Comparison of ENCODE assay signal across 8 cellular contexts in genomic region chr19:7926021-7926726, GRCh38. TPM values are rescaled to one million over a fixed set of nuclear protein-coding genes. Genes with fewer than 3 reads are reported as not detected.
DNase-seq lines count a peak whose midpoint lies in the region; ATAC-seq, FAIRE-seq and TF ChIP-seq lines count a peak whose summit lies in the region.

Gene CTXN1 (minus strand): TSS chr19:7926135. CDS start chr19:7925538, 597 bp downstream.

- H3K79me2 ChIP-seq in HepG2 (ENCODE audit: insufficient read depth, low read length) = no peaks in the 10 kb centered on the region

- WGBS in HepG2 (ENCODE audit: low lambda C conversion rate) = 89% methylated on average over 13 of the region's 65 CpGs

- in situ Hi-C loops in HepG2 (cut with HindIII; ENCODE audit: extremely low pct_ligation_motif_present, low pct_unique_long_range_greater_than_20kb) = no loop called here

- H3K4me1 ChIP-seq in colonic mucosa = peaks cover 6% of the 10 kb centered on the region
- peaks cover 4% of the 10 kb centered on the region for H3K4me1 ChIP-seq in HepG2 (ENCODE audit: insufficient read depth, low read length)

- no TSS peak for BruUV-seq in HepG2 (replicated peaks; lab: Mats Ljungman, UMichigan)

- H3K27me3 ChIP-seq in colonic mucosa = no peaks in the 10 kb centered on the region
- no peaks in the 10 kb centered on the region for H3K27me3 ChIP-seq in HepG2 (ENCODE audit: control insufficient read depth in 1 of 2, insufficient read depth in 2 of 2, low read length in 2 of 2)

- TF ChIP-seq CTCF in GM12864 (IDR thresholded peaks at IDR 0.05; ENCODE audit: low read depth, low read length, missing control alignments) (no peak), colonic mucosa (IDR thresholded peaks at IDR 0.05) (no peak), HepG2 (CRISPR knock-in tag; IDR thresholded peaks at IDR 0.05) (no peak)

- CTCF ChIA-PET in HepG2 (lab: Yijun Ruan, JAX; ENCODE audit: low intra/inter-chr PET ratio, low total read pairs) = interaction anchor here (2.7 kb wide), 1 partner anchor 73 kb away, joined by 28 read pairs; no protein-coding TSS in a partner anchor

- H3K27ac ChIP-seq in colonic mucosa = no peak within 1 kb of the TSS
- H3K27ac ChIP-seq in HepG2 (ENCODE audit: extremely low read length, insufficient read depth, low read length) = no peak within 1 kb of the TSS

- H3K36me3 ChIP-seq in colonic mucosa = no peaks in the 10 kb centered on the region
- peaks cover 6 to 19% of the 10 kb centered on the region in 2 experiments; a peak in 4 of 5 replicates for H3K36me3 ChIP-seq in HepG2 (replicated peaks in 1 of 2; ENCODE audit: control insufficient read depth in 1 of 2, insufficient read depth in 2 of 2, low read length in 2 of 2)

- H3K4me3 ChIP-seq in GM12864 (ENCODE audit: low read depth, low read length) (peak within 1 kb of the TSS; percentile 28; the same call in 1 of the 2 replicates), colonic mucosa (peak within 1 kb of the TSS; percentile 38), HepG2 (replicated peaks in 1 of 3; ENCODE audit: insufficient read depth in 1 of 3, low read depth in 2 of 3, low read length in 3 of 3) (peak within 1 kb of the TSS in 1 of 3 experiments; percentile 55; a peak in 1 of 6 replicates)

- POLR2A ChIA-PET in HepG2 (lab: Yijun Ruan, JAX) = no interaction called here

- H2AFZ ChIP-seq in HepG2 (ENCODE audit: low read length) = no peak within 1 kb of the TSS

- 0 out of 2 replicates have a peak, but pooled peaks cover under 1% of the 10 kb centered on the region for H4K20me1 ChIP-seq in HepG2 (ENCODE audit: insufficient read depth, low read length)

- TF ChIP-seq EP300 in HepG2 (IDR thresholded peaks at IDR 0.05; ENCODE audit: low read depth in 2 of 2, low read length in 2 of 2) (no peak), HepG2 (CRISPR knock-in tag; IDR thresholded peaks at IDR 0.05; ENCODE audit: borderline replicate concordance) (no peak)

- no peak for FAIRE-seq in HepG2 (lab: Jason Lieb, UNC)

- TF ChIP-seq POLR2A in HepG2 (IDR thresholded peaks at IDR 0.05; ENCODE audit: insufficient read depth in 1 of 2, low read depth in 2 of 2, low read length in 2 of 2) = peak in 1 of 2 experiments; percentile 15; a peak in 1 of 4 replicates

- ATAC-seq in HepG2 (peak; percentile 7; the same call in 2 of the 3 replicates), HG03439 (IDR thresholded peaks at IDR 0.05; ENCODE audit: unreplicated experiment) (no peak)

- peak within 1 kb of the TSS in 1 of 2 donors; percentile 26 for H3K9ac ChIP-seq in colonic mucosa (ENCODE audit: low read depth in 2 of 2, low read length in 2 of 2)
- no peak within 1 kb of the TSS for H3K9ac ChIP-seq in HepG2 (ENCODE audit: insufficient read depth, low read depth, low read length)

- 0 out of 2 replicates have a peak, but pooled peaks have one; percentile 20 for TF ChIP-seq RAD21 in HepG2 (CRISPR knock-in tag; IDR thresholded peaks at IDR 0.05)

- H3K9me3 ChIP-seq in colonic mucosa = no peaks in the 10 kb centered on the region
- H3K9me3 ChIP-seq in HepG2 (ENCODE audit: low read length) = no peaks in the 10 kb centered on the region

- DNase-seq in GM12864 (ENCODE audit: low read depth) = no peak
- peak; percentile 51 for DNase-seq in NCI-H1092 treated with DMSO at 0.1 percent for 48 hours (lab: John Stamatoyannopoulos, UW)
- DNase-seq in activated CD4-positive, alpha-beta T cell treated with anti-CD3 and anti-CD28 coated beads for 48 hours = peak; percentile 81
- DNase-seq in colonic mucosa = peak; percentile 83
- DNase-seq in HepG2 (ENCODE audit: low spot score) = no peak
- DNase-seq in stimulated activated CD4-positive, alpha-beta T cell treated with anti-CD3 and anti-CD28 coated beads, Interleukin-4, amount 100 ng/mL, for 24 hours = peak; percentile 72
- DNase-seq in cerebellar nuclear complex (lab: John Stamatoyannopoulos, UW) = no peak

- intact Hi-C loops in colonic mucosa (cut with DNase I) (loop anchor here (10.0 kb wide), 1 partner anchor 71 kb away; no protein-coding TSS in a partner anchor), HepG2 (cut with micrococcal nuclease; ENCODE audit: unreplicated experiment) (no loop called here)

- peak within 1 kb of the TSS; percentile 57 for H3K4me2 ChIP-seq in HepG2 (ENCODE audit: low read depth, low read length)

TF ChIP-seq in HepG2, 621 proteins besides CTCF, POLR2A, EP300 and RAD21 (continues in another document):
- peak; percentile 29; the same call in 1 of the 2 replicates for TF ChIP-seq RBFOX2 (IDR thresholded peaks at IDR 0.05; ENCODE audit: low read depth, low read length)
- no peak for TF ChIP-seq ZNF777 (CRISPR knock-in tag; IDR thresholded peaks at IDR 0.05)
- no peak for TF ChIP-seq ZNF574 (CRISPR knock-in tag; IDR thresholded peaks at IDR 0.05)
- TF ChIP-seq ZNF232 (CRISPR knock-in tag; IDR thresholded peaks at IDR 0.05; ENCODE audit: borderline replicate concordance) = no peak
- TF ChIP-seq TCF7L2 (IDR thresholded peaks at IDR 0.05; ENCODE audit: low read depth, low read length) = no peak
- peak; percentile 69 for TF ChIP-seq RBM22 (optimal IDR thresholded peaks at IDR 0.05; ENCODE audit: low read length)
- no peak for TF ChIP-seq RBM39 (IDR thresholded peaks at IDR 0.05; ENCODE audit: low read depth, low read length, poor library complexity, severe bottlenecking)
- no peak for TF ChIP-seq ISX (CRISPR knock-in tag; conservative IDR thresholded peaks at IDR 0.05)
- TF ChIP-seq ZSCAN9 (CRISPR knock-in tag; IDR thresholded peaks at IDR 0.05; ENCODE audit: borderline replicate concordance) = no peak
- TF ChIP-seq ZFP1 (CRISPR knock-in tag; IDR thresholded peaks at IDR 0.05) = no peak
- TF ChIP-seq, protein P1, sequence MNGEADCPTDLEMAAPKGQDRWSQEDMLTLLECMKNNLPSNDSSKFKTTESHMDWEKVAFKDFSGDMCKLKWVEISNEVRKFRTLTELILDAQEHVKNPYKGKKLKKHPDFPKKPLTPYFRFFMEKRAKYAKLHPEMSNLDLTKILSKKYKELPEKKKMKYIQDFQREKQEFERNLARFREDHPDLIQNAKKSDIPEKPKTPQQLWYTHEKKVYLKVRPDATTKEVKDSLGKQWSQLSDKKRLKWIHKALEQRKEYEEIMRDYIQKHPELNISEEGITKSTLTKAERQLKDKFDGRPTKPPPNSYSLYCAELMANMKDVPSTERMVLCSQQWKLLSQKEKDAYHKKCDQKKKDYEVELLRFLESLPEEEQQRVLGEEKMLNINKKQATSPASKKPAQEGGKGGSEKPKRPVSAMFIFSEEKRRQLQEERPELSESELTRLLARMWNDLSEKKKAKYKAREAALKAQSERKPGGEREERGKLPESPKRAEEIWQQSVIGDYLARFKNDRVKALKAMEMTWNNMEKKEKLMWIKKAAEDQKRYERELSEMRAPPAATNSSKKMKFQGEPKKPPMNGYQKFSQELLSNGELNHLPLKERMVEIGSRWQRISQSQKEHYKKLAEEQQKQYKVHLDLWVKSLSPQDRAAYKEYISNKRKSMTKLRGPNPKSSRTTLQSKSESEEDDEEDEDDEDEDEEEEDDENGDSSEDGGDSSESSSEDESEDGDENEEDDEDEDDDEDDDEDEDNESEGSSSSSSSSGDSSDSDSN (CRISPR knock-in tag; IDR thresholded peaks at IDR 0.05) = no peak
- no peak for TF ChIP-seq GTF2F1 (IDR thresholded peaks at IDR 0.05; ENCODE audit: low read length)
- TF ChIP-seq ATM (IDR thresholded peaks at IDR 0.05; ENCODE audit: borderline replicate concordance) = no peak

RNA-seq across cellular contexts. Expression of gene CTXN1, which starts in this region (rescaled TPM):
- total RNA-seq in colonic mucosa = 1 to 10 TPM; 1.5 to 4.4 TPM
- 0.11 and 0.36 TPM in 2 replicates for total RNA-seq in HepG2 (2016; rRNA removed; fragmentation: Illumina TruSeq; extraction: Trizol)
- 0.35 and 0.71 TPM in 2 replicates for total RNA-seq in HepG2 (2016; cell fraction: cytosol; rRNA removed; fragmentation: Illumina TruSeq; extraction: Trizol; ENCODE audit: low read depth)
- total RNA-seq in HepG2 (2016; cell fraction: insoluble cytoplasmic fraction; rRNA removed; fragmentation: Illumina TruSeq; extraction: Trizol) = 0.15 and 0.26 TPM in 2 replicates
- 0.71 and 0.83 TPM in 2 replicates for total RNA-seq in HepG2 (2016; cell fraction: membrane; rRNA removed; fragmentation: Illumina TruSeq; extraction: Trizol)
- not detected in 2 replicates for total RNA-seq in HepG2 (2016; cell fraction: nucleus; rRNA removed; fragmentation: Illumina TruSeq; extraction: Trizol)
- 0.12 TPM in 1 of 2 replicates, not detected in the other for polyA plus RNA-seq in HepG2 (2011; rRNA removed)
- 0.09 and 0.27 TPM in 2 replicates for polyA plus RNA-seq in HepG2 (2011; cell fraction: cytosol; rRNA removed)
- polyA plus RNA-seq in HepG2 (2011; cell fraction: nucleus; rRNA removed) = 0.13 and 0.17 TPM in 2 replicates
- not detected in 2 replicates for polyA plus RNA-seq in HepG2 (2012)
- polyA plus RNA-seq in HepG2 (2016; cell fraction: cytosol; fragmentation: Illumina TruSeq; extraction: Trizol; ENCODE audit: low read depth) = 4.0 and 4.4 TPM in 2 replicates
- 1.2 and 1.6 TPM in 2 replicates for polyA plus RNA-seq in HepG2 (2016; cell fraction: insoluble cytoplasmic fraction; fragmentation: Illumina TruSeq; extraction: Trizol; ENCODE audit: low read depth)
- polyA plus RNA-seq in HepG2 (2016; cell fraction: membrane; fragmentation: Illumina TruSeq; extraction: Trizol; ENCODE audit: low read depth) = 3.9 and 4.4 TPM in 2 replicates
- polyA plus RNA-seq in HepG2 (2016; cell fraction: nucleus; fragmentation: Illumina TruSeq; extraction: Trizol; ENCODE audit: insufficient read depth, low read depth) = 0.75 and 1.4 TPM in 2 replicates
- 0.12 and 1.4 TPM in 2 replicates for polyA minus RNA-seq in HepG2 (2011; rRNA and poly(A)+ RNA removed; ENCODE audit: low replicate concordance)
- 0.62 TPM in 1 of 2 replicates, not detected in the other for polyA minus RNA-seq in HepG2 (2011; cell fraction: cytosol; rRNA and poly(A)+ RNA removed)
- 0.39 TPM in 1 of 2 replicates, not detected in the other for polyA minus RNA-seq in HepG2 (2011; cell fraction: nucleus; rRNA and poly(A)+ RNA removed)

Comparison
In these comparisons a context has a peak if more than half of its experiments do, and no peak if none do; other contexts are left out.
1. DNase-seq: peak in NCI-H1092 treated with DMSO at 0.1 percent for 48 hours (single experiment), activated CD4-positive, alpha-beta T cell treated with anti-CD3 and anti-CD28 coated beads for 48 hours (single experiment), colonic mucosa (single experiment) and stimulated activated CD4-positive, alpha-beta T cell treated with anti-CD3 and anti-CD28 coated beads, Interleukin-4, amount 100 ng/mL, for 24 hours (single experiment); none in GM12864 (single experiment), HepG2 (single experiment) and cerebellar nuclear complex (0 of 2).